ENCODE assay signal across 9 cellular contexts in the genomic region with DNA sequence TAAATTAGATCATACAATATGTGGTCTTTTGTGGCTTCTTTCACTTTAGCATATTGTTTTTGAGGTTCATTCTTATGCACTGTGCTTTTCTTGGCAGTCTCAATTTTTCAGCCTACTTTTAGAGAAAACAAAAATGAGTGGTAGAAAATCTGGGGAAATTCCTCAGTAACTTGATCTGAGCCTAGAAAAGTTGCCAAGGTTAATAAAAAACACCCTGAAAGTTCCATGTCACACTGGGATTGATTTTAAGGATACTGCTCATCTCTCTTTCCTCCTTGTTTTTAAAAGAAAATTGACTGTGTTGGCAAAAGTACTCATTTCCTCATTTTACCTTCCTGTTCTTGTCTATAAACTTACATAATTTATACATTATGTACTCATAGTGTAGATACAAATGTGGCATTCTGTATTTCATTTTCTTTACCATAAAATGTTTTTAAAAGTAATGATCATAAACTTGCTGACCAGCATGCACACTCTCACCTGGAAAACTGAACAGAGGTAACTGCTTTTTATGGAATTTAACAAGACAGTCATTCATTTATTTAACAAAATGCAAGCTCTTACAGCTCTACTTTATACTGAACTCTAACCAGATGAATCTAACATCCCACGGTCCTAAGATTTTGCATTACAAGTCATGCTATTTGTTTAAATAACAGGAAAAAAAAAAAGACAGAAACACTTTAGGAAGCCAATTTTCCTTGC. TPM values are rescaled to one million over a fixed set of nuclear protein-coding genes. Genes with fewer than 3 reads are reported as not detected.
DNase-seq lines count a peak whose midpoint lies in the region; TF ChIP-seq lines count a peak whose summit lies in the region.
"Had no signal": no experiment of that assay in that cellular context is flagged by ENCODE, and none has a peak within 500 bp of the region (broad histone marks: within the 10 kb centered on the region; RNA-seq: fewer than 3 reads in every experiment).

No MANE protein-coding gene starts in this region.

- H3K4me3 Mint-ChIP-seq in MCF 10A (ENCODE audit: unreplicated experiment), result no peak overlapping the region

- H3K36me3 Mint-ChIP-seq in MCF 10A (ENCODE audit: insufficient read depth, unreplicated experiment), result no peaks in the 10 kb centered on the region

- DNase-seq in MCF 10A (ENCODE audit: unreplicated experiment) (peak; percentile 31), breast epithelium (ENCODE audit: low spot score in 2 of 2) (no peak), SK-N-SH (no peak), fibroblast of villous mesenchyme (ENCODE audit: low read depth) (peak; percentile 46), uterus (no peak), iPS-NIHi7 (ENCODE audit: extremely low spot score) (no peak)
- DNase-seq in activated effector memory CD4-positive, alpha-beta T cell treated with anti-CD3 and anti-CD28 coated beads, Interleukin-2, amount 50 U/mL, for 16 hours, result no peak
- DNase-seq in stimulated activated CD8-positive, alpha-beta memory T cell treated with anti-CD3 and anti-CD28 coated beads, Interleukin-4, amount 100 ng/mL, for 48 hours, result no peak
- DNase-seq: ovary had no signal

- WGBS in SK-N-SH (ENCODE audit: low lambda C conversion rate), result 48% methylated on average over 1 of the region's 1 CpG

- TF ChIP-seq RAD21 in SK-N-SH (IDR thresholded peaks at IDR 0.05; ENCODE audit: low read length), result no peak

- intact Hi-C loops in MCF 10A (cut with micrococcal nuclease) (no loop called here), breast epithelium (cut with DNase I; ENCODE audit: low total_unique reads) (no loop called here), uterus (cut with DNase I; ENCODE audit: low total_unique reads) (no loop called here)

- no peaks in the 10 kb centered on the region for H3K27me3 Mint-ChIP-seq in MCF 10A (ENCODE audit: insufficient read depth, unreplicated experiment)

- H3K9me3 ChIP-seq in breast epithelium (no peaks in the 10 kb centered on the region), SK-N-SH (no peaks in the 10 kb centered on the region), uterus (no peaks in the 10 kb centered on the region)
- H3K9me3 ChIP-seq: ovary had no signal

- H3K36me3 ChIP-seq in breast epithelium, result no peaks in the 10 kb centered on the region
- no peaks in the 10 kb centered on the region for H3K36me3 ChIP-seq in SK-N-SH (replicated peaks in 1 of 2; ENCODE audit: control insufficient read depth in 1 of 2, insufficient read depth in 2 of 2, low read length in 1 of 2)
- H3K36me3 ChIP-seq in uterus, result no peaks in the 10 kb centered on the region
- H3K36me3 ChIP-seq: ovary had no signal

- peak overlapping the region; percentile 45 for H3K4me2 ChIP-seq in SK-N-SH

- CTCF ChIA-PET in MCF 10A (lab: Yijun Ruan, JAX), result interaction anchor here (0.8 to 1.1 kb wide), 2 partner anchors 17 to 28 kb away, joined by 4 to 6 read pairs; no protein-coding TSS in a partner anchor
- CTCF ChIA-PET in SK-N-SH (lab: Yijun Ruan, JAX), result interaction anchor here (1.1 to 1.4 kb wide), 3 partner anchors 17 to 157 kb away, joined by 3 read pairs; no protein-coding TSS in a partner anchor

- no peak overlapping the region for H3K4me3 ChIP-seq in breast epithelium
- no peak overlapping the region for H3K4me3 ChIP-seq in SK-N-SH (ENCODE audit: low read depth in 2 of 2, low read length in 1 of 2)
- H3K4me3 ChIP-seq in fibroblast of villous mesenchyme (ENCODE audit: low read depth, low read length), result no peak overlapping the region
- no peak overlapping the region for H3K4me3 ChIP-seq in uterus
- H3K4me3 ChIP-seq: ovary had no signal

- no peak overlapping the region for H3K27ac Mint-ChIP-seq in MCF 10A (ENCODE audit: low read depth, unreplicated experiment)

- H3K4me1 ChIP-seq in breast epithelium (peaks cover 0 to 15% of the 10 kb centered on the region in 2 donors), SK-N-SH (ENCODE audit: control insufficient read depth in 1 of 2, insufficient read depth in 2 of 2, low read depth in 1 of 2, low read length in 1 of 2) (peaks cover 4 to 25% of the 10 kb centered on the region in 2 experiments), uterus (no peaks in the 10 kb centered on the region)

- no peaks in the 10 kb centered on the region for H3K9me2 ChIP-seq in SK-N-SH

- no TSS peak for BruUV-seq in MCF 10A (replicated peaks; lab: Mats Ljungman, UMichigan)

- no peaks in the 10 kb centered on the region for H4K20me1 ChIP-seq in SK-N-SH (ENCODE audit: insufficient read depth)

- H3K79me2 ChIP-seq in SK-N-SH (ENCODE audit: insufficient read depth), result no peaks in the 10 kb centered on the region

- no peaks in the 10 kb centered on the region for H3K9me3 Mint-ChIP-seq in MCF 10A (ENCODE audit: unreplicated experiment)

- TF ChIP-seq EP300 in SK-N-SH (IDR thresholded peaks at IDR 0.05; ENCODE audit: borderline replicate concordance in 1 of 2, low read depth in 1 of 2, low read length in 1 of 2), result no peak

- no peak for TF ChIP-seq POLR2A in breast epithelium (IDR thresholded peaks at IDR 0.05)
- no peak for TF ChIP-seq POLR2A in uterus (IDR thresholded peaks at IDR 0.05)

- POLR2A ChIA-PET in MCF 10A (lab: Yijun Ruan, JAX) (interaction anchor here (1.3 kb wide), 2 partner anchors 17 to 91 kb away, joined by 3 read pairs; no protein-coding TSS in a partner anchor), SK-N-SH (lab: Yijun Ruan, JAX) (no interaction called here)

- H3K4me1 Mint-ChIP-seq in MCF 10A (ENCODE audit: insufficient read depth, unreplicated experiment), result peaks cover 25% of the 10 kb centered on the region

- no peaks in the 10 kb centered on the region for H3K27me3 ChIP-seq in breast epithelium
- H3K27me3 ChIP-seq in SK-N-SH (ENCODE audit: insufficient read depth), result no peaks in the 10 kb centered on the region
- no peaks in the 10 kb centered on the region for H3K27me3 ChIP-seq in uterus
- H3K27me3 ChIP-seq: ovary had no signal

- no peak overlapping the region for H3K9ac ChIP-seq in SK-N-SH

- H2AFZ ChIP-seq in SK-N-SH (ENCODE audit: low read depth), result no peak overlapping the region; the same call in 1 of the 2 replicates

- TF ChIP-seq CTCF in MCF 10A (IDR thresholded peaks at IDR 0.05; ENCODE audit: unreplicated experiment) (no peak), breast epithelium (IDR thresholded peaks at IDR 0.05) (no peak), SK-N-SH (IDR thresholded peaks at IDR 0.05) (no peak), fibroblast of villous mesenchyme (IDR thresholded peaks at IDR 0.05; ENCODE audit: insufficient read depth, low read depth, low read length) (no peak), uterus (IDR thresholded peaks at IDR 0.05) (no peak)

- peaks cover 17% of the 10 kb centered on the region for H3F3A ChIP-seq in SK-N-SH (replicated peaks; ENCODE audit: insufficient read depth)

- peak overlapping the region in 1 of 2 donors; percentile 56 for H3K27ac ChIP-seq in breast epithelium
- H3K27ac ChIP-seq in SK-N-SH (ENCODE audit: low read depth in 2 of 2, low read length in 1 of 2), result peak overlapping the region; percentile 48 to 72; a peak in 3 of 4 replicates
- H3K27ac ChIP-seq in uterus, result peak overlapping the region; percentile 8 to 39

TF ChIP-seq in SK-N-SH, 30 proteins besides CTCF, POLR2A, EP300 and RAD21:
- no peak for TF ChIP-seq MAX (IDR thresholded peaks at IDR 0.05; ENCODE audit: low read depth)
- TF ChIP-seq TCF12 (IDR thresholded peaks at IDR 0.05), result peak; percentile 34
- TF ChIP-seq PBX3 (IDR thresholded peaks at IDR 0.05), result peak; percentile 49; the same call in 1 of the 2 replicates
- peak; percentile 40; the same call in 1 of the 2 replicates for TF ChIP-seq NFIC (IDR thresholded peaks at IDR 0.05; ENCODE audit: borderline replicate concordance)
- no peak for TF ChIP-seq SMC3 (IDR thresholded peaks at IDR 0.05; ENCODE audit: low read depth, low read length)

RNA-seq across cellular contexts. Expression of gene SH3BP5, which starts 28.6 kb away (rescaled TPM):
- total RNA-seq in MCF 10A (2022) (8.4 and 8.8 TPM in 2 replicates), breast epithelium (10 to 100 TPM; 56.9 to 96.2 (median 83.2) TPM), fibroblast of villous mesenchyme (9.1 and 10.3 TPM in 2 replicates), uterus (100 to 1,000 TPM in 1 of 4 donors, 10 to 100 TPM in 3; 58.8 to 154 (median 75.5) TPM)
- 29.5 and 32.3 TPM in 2 replicates for polyA plus RNA-seq in SK-N-SH (2012; rRNA removed)
- polyA plus RNA-seq in SK-N-SH (2012; cell fraction: cytosol; rRNA removed), result 27.5 and 29.2 TPM in 2 replicates
- 33.0 and 35.2 TPM in 2 replicates for polyA plus RNA-seq in SK-N-SH (2012; cell fraction: nucleus; rRNA removed)

Comparison
In these comparisons a context has a peak if more than half of its experiments do, and no peak if none do; other contexts are left out.
1. DNase-seq: peak in MCF 10A (single experiment) and fibroblast of villous mesenchyme (single experiment); none in breast epithelium (0 of 2), SK-N-SH (single experiment), uterus (0 of 2), activated effector memory CD4-positive, alpha-beta T cell treated with anti-CD3 and anti-CD28 coated beads, Interleukin-2, amount 50 U/mL, for 16 hours (single experiment), iPS-NIHi7 (single experiment) and stimulated activated CD8-positive, alpha-beta memory T cell treated with anti-CD3 and anti-CD28 coated beads, Interleukin-4, amount 100 ng/mL, for 48 hours (single experiment).